Comparison of ENCODE assay signal across 8 cellular contexts in the genomic region with DNA sequence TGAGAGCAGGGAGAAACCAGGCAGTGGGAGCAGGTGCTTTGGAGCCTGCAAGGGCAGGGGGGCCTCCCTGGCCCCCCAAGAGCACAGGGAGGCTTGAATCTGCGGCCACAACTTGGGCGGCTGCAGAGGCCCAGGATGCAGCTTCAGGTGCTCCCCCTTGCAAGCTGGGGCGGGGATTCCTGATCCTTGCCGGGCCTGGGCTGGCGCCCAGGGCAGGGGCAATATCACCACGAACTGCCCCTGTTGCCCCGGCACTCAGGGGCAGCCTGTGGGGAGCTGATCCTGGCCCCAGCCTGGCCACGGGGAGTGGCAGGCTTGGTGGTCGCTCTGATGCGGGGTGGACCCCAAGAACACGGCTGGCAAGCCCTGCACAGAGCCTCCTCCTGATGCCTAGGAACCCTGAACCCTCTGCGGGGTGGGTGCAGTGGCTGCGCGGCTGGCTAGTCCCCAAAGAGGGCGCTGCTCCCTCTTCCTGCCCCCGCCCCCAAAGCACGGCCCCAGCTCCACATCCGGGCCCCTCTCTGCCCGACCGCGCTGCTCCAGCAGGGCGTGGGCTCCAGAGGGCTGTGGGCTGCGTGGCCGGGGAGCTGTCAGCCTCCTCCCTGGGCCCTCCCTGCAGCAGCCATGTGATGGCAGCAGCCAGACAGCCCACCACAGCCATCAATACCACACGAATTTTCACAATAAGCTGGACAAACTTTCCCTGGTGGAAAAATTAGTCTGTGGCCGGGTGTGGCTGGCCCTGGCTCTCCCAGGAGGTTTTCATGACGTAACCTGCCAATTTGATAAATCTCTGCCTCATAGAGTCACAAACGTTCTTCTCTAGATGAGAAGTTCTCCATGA. TPM values are rescaled to one million over a fixed set of nuclear protein-coding genes. Genes with fewer than 3 reads are reported as not detected.
DNase-seq lines count a peak whose midpoint lies in the region; ATAC-seq and TF ChIP-seq lines count a peak whose summit lies in the region.

No MANE protein-coding gene starts in this region.

- peak; percentile 70 for DNase-seq in DMS 273 (lab: John Stamatoyannopoulos, UW; ENCODE audit: unreplicated experiment)
- peak; percentile 79 for DNase-seq in activated CD4-positive, alpha-beta memory T cell treated with anti-CD3 and anti-CD28 coated beads, Interleukin-2, amount 10 ng/mL, durations not matched to agents 7 days and 5 days
- DNase-seq in hepatocyte (ENCODE audit: low spot score), result peak; percentile 56
- DNase-seq in stimulated activated CD8-positive, alpha-beta memory T cell treated with anti-CD3 and anti-CD28 coated beads, Interleukin-4, amount 100 ng/mL, for 24 hours (ENCODE audit: low read depth), result peak; percentile 47
- DNase-seq in NCI-H146 (lab: John Stamatoyannopoulos, UW), result no peak
- DNase-seq in nucleus accumbens (lab: John Stamatoyannopoulos, UW), result no peak
- no peak for DNase-seq in NCI-H345 (lab: John Stamatoyannopoulos, UW)

- 37% methylated on average over 19 of the region's 28 CpGs for WGBS in hepatocyte (ENCODE audit: low lambda C conversion rate, missing lambda C conversion rate)

- no peaks in the 10 kb centered on the region for H3K9me3 Mint-ChIP-seq in activated CD4-positive, alpha-beta memory T cell treated with anti-CD3 and anti-CD28 coated beads, Interleukin-2, amount 10 ng/mL, durations not matched to agents 7 days and 5 days

- H3K36me3 ChIP-seq in hepatocyte (replicated peaks; ENCODE audit: insufficient read depth, low read depth), result no peaks in the 10 kb centered on the region

- H3K79me2 ChIP-seq in hepatocyte, result no peaks in the 10 kb centered on the region

- no peaks in the 10 kb centered on the region for H3K4me1 ChIP-seq in hepatocyte (ENCODE audit: insufficient read depth)

- CTCF ChIA-PET in activated CD4-positive, alpha-beta memory T cell treated with anti-CD3 and anti-CD28 coated beads, Interleukin-2, amount 10 ng/mL, durations not matched to agents 7 days and 5 days (lab: Charles Lee), result interaction anchor here (0.7 to 2.0 kb wide), 15 partner anchors 9 to 249 kb away, joined by 3 to 11 read pairs (median 3); no protein-coding TSS in a partner anchor

- H3K27ac ChIP-seq in hepatocyte, result no peak overlapping the region

- no peak overlapping the region for H3K4me3 Mint-ChIP-seq in activated CD4-positive, alpha-beta memory T cell treated with anti-CD3 and anti-CD28 coated beads, Interleukin-2, amount 10 ng/mL, durations not matched to agents 7 days and 5 days

- no peaks in the 10 kb centered on the region for H4K20me1 ChIP-seq in hepatocyte (ENCODE audit: insufficient read depth, poor library complexity, severe bottlenecking)

- H3K27me3 ChIP-seq in hepatocyte, result no peaks in the 10 kb centered on the region

- H3K36me3 Mint-ChIP-seq in activated CD4-positive, alpha-beta memory T cell treated with anti-CD3 and anti-CD28 coated beads, Interleukin-2, amount 10 ng/mL, durations not matched to agents 7 days and 5 days (ENCODE audit: low read depth), result no peaks in the 10 kb centered on the region

- peaks cover 22% of the 10 kb centered on the region for H3K4me1 Mint-ChIP-seq in activated CD4-positive, alpha-beta memory T cell treated with anti-CD3 and anti-CD28 coated beads, Interleukin-2, amount 10 ng/mL, durations not matched to agents 7 days and 5 days

- no peak for TF ChIP-seq CTCF in hepatocyte (IDR thresholded peaks at IDR 0.05; ENCODE audit: poor library complexity)

- H3K9me2 ChIP-seq in hepatocyte (replicated peaks; ENCODE audit: insufficient read depth), result no peaks in the 10 kb centered on the region

- ATAC-seq in HG03432 (IDR thresholded peaks at IDR 0.05; ENCODE audit: unreplicated experiment), result peak; percentile 60

- POLR2A ChIA-PET in activated CD4-positive, alpha-beta memory T cell treated with anti-CD3 and anti-CD28 coated beads, Interleukin-2, amount 10 ng/mL, durations not matched to agents 7 days and 5 days (lab: Charles Lee), result interaction anchor here (0.7 to 1.1 kb wide), 5 partner anchors 16 to 221 kb away, joined by 3 read pairs; partner anchors contain the start of genes TUBB4A and VAV1

- no peak overlapping the region for H3K27ac Mint-ChIP-seq in activated CD4-positive, alpha-beta memory T cell treated with anti-CD3 and anti-CD28 coated beads, Interleukin-2, amount 10 ng/mL, durations not matched to agents 7 days and 5 days

- H3K4me2 ChIP-seq in hepatocyte, result peak overlapping the region; percentile 63

- H2AFZ ChIP-seq in hepatocyte, result peak overlapping the region; percentile 40

- no peaks in the 10 kb centered on the region for H3K9me3 ChIP-seq in hepatocyte (ENCODE audit: low read depth)

- peaks cover 4% of the 10 kb centered on the region for H3K27me3 Mint-ChIP-seq in activated CD4-positive, alpha-beta memory T cell treated with anti-CD3 and anti-CD28 coated beads, Interleukin-2, amount 10 ng/mL, durations not matched to agents 7 days and 5 days

- H3K4me3 ChIP-seq in hepatocyte, result no peak overlapping the region

RNA-seq across cellular contexts. Expression of gene TNFSF9, which starts 21.0 kb away (rescaled TPM):
- total RNA-seq in activated CD4-positive, alpha-beta memory T cell treated with anti-CD3 and anti-CD28 coated beads, Interleukin-2, amount 10 ng/mL, durations not matched to agents 7 days and 5 days, result 1 to 10 TPM; 5.7 to 5.8 TPM
- 2.3 and 2.6 TPM in 2 replicates for total RNA-seq in hepatocyte
- 3.8 and 9.2 TPM in 2 replicates for polyA plus RNA-seq in hepatocyte

RNA-seq across cellular contexts. Expression of gene CD70, which starts 39.1 kb away (rescaled TPM):
- total RNA-seq in activated CD4-positive, alpha-beta memory T cell treated with anti-CD3 and anti-CD28 coated beads, Interleukin-2, amount 10 ng/mL, durations not matched to agents 7 days and 5 days, result 10 to 100 TPM; 64.1 to 64.4 TPM
- not detected in 2 replicates for total RNA-seq in hepatocyte
- polyA plus RNA-seq in hepatocyte, result not detected in 2 replicates

RNA-seq across cellular contexts. Expression of gene TUBB4A, which starts 49.7 kb away (rescaled TPM):
- total RNA-seq in activated CD4-positive, alpha-beta memory T cell treated with anti-CD3 and anti-CD28 coated beads, Interleukin-2, amount 10 ng/mL, durations not matched to agents 7 days and 5 days, result 1 to 10 TPM; 2.5 to 3.0 TPM
- total RNA-seq in hepatocyte, result 1.2 and 4.4 TPM in 2 replicates
- polyA plus RNA-seq in hepatocyte, result 7.3 and 7.9 TPM in 2 replicates

Comparison
In these comparisons a context has a peak if more than half of its experiments do, and no peak if none do; other contexts are left out.
1. DNase-seq: peak in DMS 273 (single experiment), activated CD4-positive, alpha-beta memory T cell treated with anti-CD3 and anti-CD28 coated beads, Interleukin-2, amount 10 ng/mL, durations not matched to agents 7 days and 5 days (single experiment), hepatocyte (single experiment) and stimulated activated CD8-positive, alpha-beta memory T cell treated with anti-CD3 and anti-CD28 coated beads, Interleukin-4, amount 100 ng/mL, for 24 hours (single experiment); none in NCI-H146 (single experiment), nucleus accumbens (0 of 56) and NCI-H345 (single experiment).
2. RNA of gene CD70, which starts 39.1 kb away (total RNA-seq): 64.1 to 64.4 TPM in activated CD4-positive, alpha-beta memory T cell treated with anti-CD3 and anti-CD28 coated beads, Interleukin-2, amount 10 ng/mL, durations not matched to agents 7 days and 5 days; not detected in hepatocyte; every median in the first group is over 10 times any median in the second.